20 cellular contexts compared by ENCODE assay signal in genomic region chr2:2868065-2868464, GRCh38.
A peak's percentile ranks its signal among the peaks of the same experiment; 100 is the strongest.
DNase-seq lines count a peak whose midpoint lies in the region; ATAC-seq, FAIRE-seq and TF ChIP-seq lines count a peak whose summit lies in the region.
"Had no signal": no experiment of that assay in that cellular context is flagged by ENCODE, and none has a peak within 500 bp of the region (broad histone marks: within the 10 kb centered on the region; RNA-seq: fewer than 3 reads in every experiment).

No MANE protein-coding gene starts in this region.

- H2BK15ac ChIP-seq in H9 (ENCODE audit: low read depth, low read length), result no peak overlapping the region

- no peak overlapping the region for H3K9ac ChIP-seq in H9 (ENCODE audit: extremely low read depth, insufficient read length, low read length)
- no peak overlapping the region for H3K9ac ChIP-seq in K562 (ENCODE audit: insufficient read depth in 1 of 2, low read depth in 2 of 2, low read length in 2 of 2)

- no peak for FAIRE-seq in K562 (lab: Jason Lieb, UNC)
- FAIRE-seq: G401.6 had no signal

- H4K20me1 ChIP-seq in H9 (ENCODE audit: control insufficient read depth, insufficient read depth, insufficient read length), result no peaks in the 10 kb centered on the region
- no peaks in the 10 kb centered on the region for H4K20me1 ChIP-seq in K562 (replicated peaks; ENCODE audit: control insufficient read depth, insufficient read depth, low read length)

- H3K27me3 ChIP-seq in H9 (ENCODE audit: insufficient read depth, low read length) (no peaks in the 10 kb centered on the region), K562 (ENCODE audit: control insufficient read depth in 2 of 2, insufficient read depth in 2 of 2, low read length in 2 of 2) (peaks cover 20 to 58% of the 10 kb centered on the region in 2 experiments), HAP-1 (ENCODE audit: low read depth) (no peaks in the 10 kb centered on the region)
- H3K27me3 ChIP-seq: Peyer's patch had no signal

- H3K9me3 Mint-ChIP-seq in H9 (no peaks in the 10 kb centered on the region; a peak in 1 of 5 replicates), nephron (no peaks in the 10 kb centered on the region)
- H3K9me3 Mint-ChIP-seq: IgD-negative memory B cell had no signal

- TF ChIP-seq RAD21 in K562 (CRISPR knock-in tag; conservative IDR thresholded peaks at IDR 0.05 in 1 of 2, IDR thresholded peaks at IDR 0.05 in 1 of 2), result no peak

- TF ChIP-seq POLR2A in K562 (conservative IDR thresholded peaks at IDR 0.05) (no peak), lower leg skin (IDR thresholded peaks at IDR 0.05) (no peak)

- in situ Hi-C loops in K562 (cut with MboI) (no loop called here), HAP-1 (cut with MboI; ENCODE audit: low sequenced_read_pairs) (no loop called here)

- H3K9me1 ChIP-seq in K562 (ENCODE audit: control insufficient read depth, insufficient read depth, low read length), result no peaks in the 10 kb centered on the region

- no peak overlapping the region for H3K23ac ChIP-seq in H9 (ENCODE audit: insufficient read length, low read depth, low read length)

- H3K36me3 ChIP-seq in K562 (ENCODE audit: control insufficient read depth, insufficient read depth, low read length) (no peaks in the 10 kb centered on the region), HAP-1 (replicated peaks) (no peaks in the 10 kb centered on the region)
- H3K36me3 ChIP-seq: Peyer's patch had no signal

- no peak overlapping the region for H3K56ac ChIP-seq in H9 (ENCODE audit: insufficient read length, low read depth, low read length)

- intact Hi-C loops in K562 (cut with micrococcal nuclease), result no loop called here
- intact Hi-C loops in lower leg skin (cut with DNase I; ENCODE audit: low total_unique reads), result no loop called here

- H3K14ac ChIP-seq in H9 (ENCODE audit: insufficient read depth, low read length), result peak overlapping the region; percentile 52; the same call in 1 of the 2 replicates

- H3K4me2 ChIP-seq in H9 (ENCODE audit: insufficient read depth, insufficient read length, low read length) (no peak overlapping the region), K562 (ENCODE audit: insufficient read depth, low read length) (no peak overlapping the region)

- no peak overlapping the region for H4K5ac ChIP-seq in H9 (ENCODE audit: insufficient read length, low read depth, low read length)

- H2BK120ac ChIP-seq in H9 (ENCODE audit: low read depth, low read length, poor library complexity, severe bottlenecking), result no peak overlapping the region

- H3K36me3 Mint-ChIP-seq in H9 (ENCODE audit: insufficient read depth in 1 of 3, low read depth in 3 of 3) (no peaks in the 10 kb centered on the region; a peak in 1 of 7 replicates), nephron (ENCODE audit: low read depth) (no peaks in the 10 kb centered on the region)
- H3K36me3 Mint-ChIP-seq: IgD-negative memory B cell had no signal

- no peak overlapping the region for H4K8ac ChIP-seq in H9 (replicated peaks; ENCODE audit: insufficient read length, low read depth, low read length)

- no peak overlapping the region for H4K91ac ChIP-seq in H9 (ENCODE audit: insufficient read length, low read depth, low read length)

- DNase-seq in ELF-1 (ENCODE audit: low read depth, low spot score), result peak; percentile 12
- DNase-seq in H9, result no peak
- no peak for DNase-seq in K562 (ENCODE audit: extremely low read depth in 1 of 4, low spot score in 3 of 4)
- DNase-seq in HAP-1 (ENCODE audit: low spot score in 2 of 2), result no peak
- no peak for DNase-seq in amygdala (lab: John Stamatoyannopoulos, UW)
- DNase-seq in lower leg skin (ENCODE audit: low spot score in 2 of 2), result no peak
- DNase-seq: ACHN, DND-41, HCEC 1CT, NCI-H1092 treated with DMSO at 0.1 percent for 48 hours, NCI-H1694, NCI-H2081 treated with DMSO at 0.1 percent for 48 hours, NCI-H526, Peyer's patch, T-helper 1 cell had no signal

- H3K27me3 Mint-ChIP-seq in H9 (ENCODE audit: low read depth) (no peaks in the 10 kb centered on the region), nephron (ENCODE audit: low read depth) (peaks cover 17% of the 10 kb centered on the region)
- H3K27me3 Mint-ChIP-seq: IgD-negative memory B cell had no signal

- CTCF ChIA-PET in K562 (lab: Yijun Ruan, JAX; ENCODE audit: low intra/inter-chr PET ratio), result no interaction called here

- no peaks in the 10 kb centered on the region for H3K79me1 ChIP-seq in H9 (ENCODE audit: insufficient read depth, low read depth, low read length, poor library complexity, severe bottlenecking)

- H3K4me1 ChIP-seq in H9 (ENCODE audit: insufficient read depth, low read length) (no peaks in the 10 kb centered on the region), K562 (replicated peaks in 1 of 2; ENCODE audit: control insufficient read depth in 2 of 2, insufficient read depth in 2 of 2, low read length in 2 of 2) (no peaks in the 10 kb centered on the region), HAP-1 (no peaks in the 10 kb centered on the region)
- H3K4me1 ChIP-seq: Peyer's patch had no signal

- no TSS peak for BruUV-seq in K562 (replicated peaks; lab: Mats Ljungman, UMichigan)

- no peak overlapping the region for H2BK20ac ChIP-seq in H9 (ENCODE audit: low read depth, low read length, poor library complexity, severe bottlenecking)

- H3K27ac ChIP-seq in H9 (ENCODE audit: insufficient read length, low read depth, low read length) (no peak overlapping the region), K562 (ENCODE audit: extremely low read depth, low read depth, low read length) (no peak overlapping the region)
- H3K27ac ChIP-seq: C4-2B, Peyer's patch had no signal

- no peak for ATAC-seq in K562
- ATAC-seq: Right ventricle myocardium inferior had no signal

- TF ChIP-seq CTCF in H9 (conservative IDR thresholded peaks at IDR 0.05), result no peak
- TF ChIP-seq CTCF in K562 (IDR thresholded peaks at IDR 0.05 in 2 of 3, conservative IDR thresholded peaks at IDR 0.05 in 1 of 3; ENCODE audit: insufficient read depth in 2 of 3, low read depth in 1 of 3, low read length in 3 of 3), result no peak
- no peak for TF ChIP-seq CTCF in nephron (IDR thresholded peaks at IDR 0.05; ENCODE audit: unreplicated experiment in 3 of 3)
- TF ChIP-seq CTCF in lower leg skin (IDR thresholded peaks at IDR 0.05), result no peak

- H3K27ac Mint-ChIP-seq in H9 (no peak overlapping the region), nephron (peak overlapping the region; percentile 24 to 79 (median 75))
- H3K27ac Mint-ChIP-seq: IgD-negative memory B cell had no signal

- no peak overlapping the region for H3K4ac ChIP-seq in H9 (ENCODE audit: low read depth, low read length)

- H2BK12ac ChIP-seq in H9 (ENCODE audit: insufficient read length, low read depth, low read length), result no peak overlapping the region

- POLR2A ChIA-PET in K562 (lab: Yijun Ruan, JAX), result interaction anchor here (0.7 kb wide), 1 partner anchor 14 kb away, joined by 3 read pairs; no protein-coding TSS in a partner anchor

- H3K4me1 Mint-ChIP-seq in H9 (peaks cover 0 to 9% of the 10 kb centered on the region in 2 experiments; a peak in 1 of 4 replicates), nephron (peaks cover 45% of the 10 kb centered on the region)
- H3K4me1 Mint-ChIP-seq: IgD-negative memory B cell had no signal

- H3K18ac ChIP-seq in H9 (ENCODE audit: insufficient read length, low read depth, low read length), result no peak overlapping the region

- H2BK5ac ChIP-seq in H9 (ENCODE audit: insufficient read length, low read length), result no peak overlapping the region

- no CpG with 5 or more reads among the region's 9 CpGs for WGBS in H9 (ENCODE audit: extremely low coverage, insufficient read length, low lambda C conversion rate)
- 0% methylated on average over 9 of the region's 9 CpGs for WGBS in K562 (ENCODE audit: insufficient coverage, low coverage, missing lambda C conversion rate)
- WGBS in lower leg skin, 2 donors, result 60 to 69% methylated on average over 5 to 9 of the region's 9 CpGs

- H3K9me3 ChIP-seq in H9 (ENCODE audit: control insufficient read depth, low read depth, low read length) (no peaks in the 10 kb centered on the region), K562 (replicated peaks; ENCODE audit: control insufficient read depth, insufficient read depth, low read depth, low read length) (no peaks in the 10 kb centered on the region), HAP-1 (no peaks in the 10 kb centered on the region)
- H3K9me3 ChIP-seq: Peyer's patch had no signal

- no peaks in the 10 kb centered on the region for H3K23me2 ChIP-seq in H9 (ENCODE audit: insufficient read length, low read depth, low read length, poor library complexity, severe bottlenecking)

- no peak overlapping the region for H2AFZ ChIP-seq in H9 (ENCODE audit: low read length)
- H2AFZ ChIP-seq in K562 (ENCODE audit: low read depth, low read length), result no peak overlapping the region

- no peaks in the 10 kb centered on the region for H3K79me2 ChIP-seq in H9 (ENCODE audit: insufficient read depth, low read length)
- H3K79me2 ChIP-seq in K562 (ENCODE audit: control insufficient read depth, insufficient read depth, low read length), result no peaks in the 10 kb centered on the region

- no peak for TF ChIP-seq EP300 in K562 (IDR thresholded peaks at IDR 0.05; ENCODE audit: low read length)

- H3K4me3 Mint-ChIP-seq in H9, result no peak overlapping the region
- H3K4me3 Mint-ChIP-seq in nephron, result no peak overlapping the region
- H3K4me3 Mint-ChIP-seq: IgD-negative memory B cell had no signal

- no peak overlapping the region for H2AK5ac ChIP-seq in H9 (ENCODE audit: insufficient read length, low read length)

- H3T11ph ChIP-seq in H9 (ENCODE audit: low read length), result no peak overlapping the region

- H3K4me3 ChIP-seq in K562 (no peak overlapping the region), HAP-1 (no peak overlapping the region), lower leg skin (ENCODE audit: low read depth, poor library complexity, severe bottlenecking) (no peak overlapping the region)
- H3K4me3 ChIP-seq: Peyer's patch had no signal

TF ChIP-seq in K562, 482 proteins besides CTCF, POLR2A, EP300 and RAD21:
- peak; percentile 29; the same call in 1 of the 2 replicates for TF ChIP-seq RFX1 (IDR thresholded peaks at IDR 0.05)
- no peak for TF ChIP-seq CBX5 (IDR thresholded peaks at IDR 0.05; ENCODE audit: borderline replicate concordance, low read depth)
TF ChIP-seq in K562: peak in this region for 1.

Comparison
In these comparisons a context has a peak if more than half of its experiments do, and no peak if none do; other contexts are left out.
1. H3K27ac Mint-ChIP-seq: peak in nephron (3 of 3); none in H9 (0 of 3).